Comparison of ENCODE assay signal across 22 cellular contexts in genomic region chrX:153770606-153771175, GRCh38. TPM values are rescaled to one million over a fixed set of nuclear protein-coding genes. Genes with fewer than 3 reads are reported as not detected.
DNase-seq lines count a peak whose midpoint lies in the region; ATAC-seq, FAIRE-seq and TF ChIP-seq lines count a peak whose summit lies in the region.
"Had no signal": no experiment of that assay in that cellular context is flagged by ENCODE, and none has a peak within 500 bp of the region (broad histone marks: within the 10 kb centered on the region; RNA-seq: fewer than 3 reads in every experiment).

No MANE protein-coding gene starts in this region.

- no peak overlapping the region for H3K27ac ChIP-seq in Karpas-422 (ENCODE audit: low read length)
- H3K27ac ChIP-seq: C4-2B, KMS-11 had no signal

- H4K20me1 ChIP-seq in Karpas-422 (ENCODE audit: insufficient read depth, low read depth, low read length), result 0 out of 2 replicates have a peak, but pooled peaks cover 4% of the 10 kb centered on the region

- H3K79me2 ChIP-seq in Karpas-422 (ENCODE audit: low read length), result no peaks in the 10 kb centered on the region

- no peaks in the 10 kb centered on the region for H3K4me1 ChIP-seq in Karpas-422 (ENCODE audit: low read length)

- no peak for ATAC-seq in stimulated activated naive CD8-positive, alpha-beta T cell treated with anti-CD3 and anti-CD28 coated beads, Interleukin-15, Interleukin-2, amounts not matched to agents 100 U/mL and 50 U/mL, for 24 hours
- ATAC-seq: Panc1, Right ventricle myocardium inferior had no signal

- H3K9me3 ChIP-seq in Karpas-422 (ENCODE audit: low read length), result no peaks in the 10 kb centered on the region

- no peak for TF ChIP-seq POLR2A in GM12892 (IDR thresholded peaks at IDR 0.05; ENCODE audit: low read depth, low read length)

- no peak overlapping the region for H3K4me2 ChIP-seq in Karpas-422 (ENCODE audit: low read depth, low read length, poor library complexity, severe bottlenecking)
- H3K4me2 ChIP-seq: KMS-11 had no signal

- H3K36me3 ChIP-seq in Karpas-422 (ENCODE audit: insufficient read depth, low read length), result no peaks in the 10 kb centered on the region

- no peak overlapping the region for H3K9ac ChIP-seq in Karpas-422 (ENCODE audit: low read length)
- H3K9ac ChIP-seq: KMS-11 had no signal

- no peak overlapping the region for H2AFZ ChIP-seq in Karpas-422 (ENCODE audit: low read length)

- H3K9me2 ChIP-seq in Karpas-422 (replicated peaks; ENCODE audit: insufficient read depth, low read length), result no peaks in the 10 kb centered on the region

- DNase-seq in AG08396 (ENCODE audit: low spot score), result peak; percentile 17
- peak; percentile 25 for DNase-seq in GM12892 (ENCODE audit: insufficient read length)
- peak; percentile 4 for DNase-seq in HuH-7.5 (ENCODE audit: low spot score)
- peak; percentile 4 to 30 for DNase-seq in frontal cortex (ENCODE audit: low spot score in 2 of 2)
- no peak for DNase-seq in NCI-H1048 (lab: John Stamatoyannopoulos, UW)
- no peak for DNase-seq in stimulated activated naive CD8-positive, alpha-beta T cell treated with anti-CD3 and anti-CD28 coated beads, Interleukin-15, Interleukin-2, amounts not matched to agents 100 U/mL and 50 U/mL, for 24 hours
- DNase-seq in NCI-H748 (lab: John Stamatoyannopoulos, UW; ENCODE audit: unreplicated experiment), result no peak
- DNase-seq in Karpas-422, result no peak
- DNase-seq: ACHN, AML-193, DND-41, NCI-H1417 treated with DMSO at 0.1 percent for 48 hours, NCI-H1930, NCI-H446, NCI-H526 treated with DMSO at 0.1 percent for 48 hours had no signal

- H3K4me3 ChIP-seq in Karpas-422 (ENCODE audit: low read length), result no peak overlapping the region

- no peaks in the 10 kb centered on the region for H3K27me3 ChIP-seq in Karpas-422 (ENCODE audit: low read length)

- FAIRE-seq in GM12892 (lab: Jason Lieb, UNC), result no peak
- FAIRE-seq in frontal cortex (lab: Jason Lieb, UNC), result no peak
- FAIRE-seq: GM19239, H1 had no signal

RNA-seq across cellular contexts. Expression of gene PLXNB3, which starts 6.6 kb away (rescaled TPM):
- not detected for polyA plus RNA-seq in GM12892 (2012; ENCODE audit: missing spikeins)
- total RNA-seq in frontal cortex, result 0.82 TPM
- not detected in 2 replicates for total RNA-seq in Karpas-422 (2014; rRNA removed; shearing (Covaris generic); ENCODE audit: low replicate concordance)

RNA-seq across cellular contexts. Expression of gene SRPK3, which starts 10.2 kb away (rescaled TPM):
- 0.32 TPM for polyA plus RNA-seq in GM12892 (2012; ENCODE audit: missing spikeins)
- under 0.01 TPM for total RNA-seq in frontal cortex
- not detected in 2 replicates for total RNA-seq in Karpas-422 (2014; rRNA removed; shearing (Covaris generic); ENCODE audit: low replicate concordance)
- total RNA-seq: G401, H1 had no signal
- polyA plus RNA-seq: H1 had no signal

RNA-seq across cellular contexts. Expression of gene IDH3G, which starts 23.5 kb away (rescaled TPM):
- polyA plus RNA-seq in GM12892 (2012; ENCODE audit: missing spikeins), result 33.2 TPM
- 49.7 TPM for total RNA-seq in frontal cortex
- total RNA-seq in Karpas-422 (2014; rRNA removed; shearing (Covaris generic); ENCODE audit: low replicate concordance), result 46.5 and 80.7 TPM in 2 replicates

RNA-seq across cellular contexts. Expression of gene SSR4, which starts 23.8 kb away (rescaled TPM):
- 239 TPM for polyA plus RNA-seq in GM12892 (2012; ENCODE audit: missing spikeins)
- 84.4 TPM for total RNA-seq in frontal cortex
- 249 and 310 TPM in 2 replicates for total RNA-seq in Karpas-422 (2014; rRNA removed; shearing (Covaris generic); ENCODE audit: low replicate concordance)

RNA-seq across cellular contexts. Expression of gene ABCD1, which starts 46.0 kb away (rescaled TPM):
- 0.47 TPM for polyA plus RNA-seq in GM12892 (2012; ENCODE audit: missing spikeins)
- 3.7 TPM for total RNA-seq in frontal cortex
- total RNA-seq in Karpas-422 (2014; rRNA removed; shearing (Covaris generic); ENCODE audit: low replicate concordance), result 1.9 and 4.1 TPM in 2 replicates

Comparison
In these comparisons a context has a peak if more than half of its experiments do, and no peak if none do; other contexts are left out.
1. DNase-seq: peak in AG08396 (single experiment), GM12892 (single experiment), HuH-7.5 (single experiment) and frontal cortex (2 of 2); none in NCI-H1048 (single experiment), stimulated activated naive CD8-positive, alpha-beta T cell treated with anti-CD3 and anti-CD28 coated beads, Interleukin-15, Interleukin-2, amounts not matched to agents 100 U/mL and 50 U/mL, for 24 hours (single experiment), NCI-H748 (single experiment) and Karpas-422 (single experiment).